28 cellular contexts compared by ENCODE assay signal in the genomic region with DNA sequence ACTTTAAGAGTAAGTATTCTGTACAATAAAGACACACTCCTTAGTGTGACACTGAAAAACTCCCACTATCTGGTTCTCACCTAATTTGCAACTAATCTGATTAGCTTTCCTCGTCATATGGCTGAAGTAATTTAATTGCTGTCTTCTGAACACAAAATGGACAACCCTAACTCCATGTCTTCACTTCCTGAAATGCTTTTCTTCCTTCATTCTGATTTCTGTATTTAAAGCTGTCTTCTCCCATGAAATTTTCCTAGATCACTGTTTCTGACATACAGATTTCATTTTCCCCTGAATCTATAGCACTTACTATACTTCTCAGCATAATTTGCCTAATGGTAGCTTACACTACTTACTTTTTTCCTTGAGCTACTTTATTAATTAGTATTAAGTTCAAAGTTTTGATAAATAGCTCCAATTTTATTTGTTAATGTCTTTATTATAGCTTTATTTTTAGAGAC. TPM values are rescaled to one million over a fixed set of nuclear protein-coding genes. Genes with fewer than 3 reads are reported as not detected.
DNase-seq lines count a peak whose midpoint lies in the region; ATAC-seq and TF ChIP-seq lines count a peak whose summit lies in the region.
"Had no signal": no experiment of that assay in that cellular context is flagged by ENCODE, and none has a peak within 500 bp of the region (broad histone marks: within the 10 kb centered on the region; RNA-seq: fewer than 3 reads in every experiment).

No MANE protein-coding gene starts in this region.

- peaks cover 6 to 56% (median 35%) of the 10 kb centered on the region in 11 experiments; a peak in 20 of 22 replicates for H3K36me3 ChIP-seq in BLaER1 treated with 17β-estradiol and CSF1 and Interleukin-3, amounts not matched to agents 10 nM and 100 nM
- no peaks in the 10 kb centered on the region for H3K36me3 ChIP-seq in Karpas-422 (ENCODE audit: insufficient read depth, low read length)
- H3K36me3 ChIP-seq in WERI-Rb-1, result no peaks in the 10 kb centered on the region
- H3K36me3 ChIP-seq in neutrophil, result no peaks in the 10 kb centered on the region
- peaks cover 0 to 2% of the 10 kb centered on the region in 2 experiments for H3K36me3 ChIP-seq in mesenchymal stem cell (ENCODE audit: control insufficient read depth in 1 of 2, insufficient read depth in 2 of 2, low read depth in 1 of 2, low read length in 2 of 2)
- H3K36me3 ChIP-seq: ovary had no signal

- ATAC-seq in HG02759 (IDR thresholded peaks at IDR 0.05; ENCODE audit: unreplicated experiment), result no peak
- no peak for ATAC-seq in HG03457 (IDR thresholded peaks at IDR 0.05; ENCODE audit: unreplicated experiment)
- ATAC-seq: GM23338; left cardiac atrium; Right ventricle myocardium inferior; stimulated activated naive B cell treated with anti-CD40 and anti-IgM and Interleukin-4, amounts not matched to agents 10 μg/mL and 1 μg/mL and 100 μg/mL, for 72 hours had no signal

- TF ChIP-seq CTCF in WERI-Rb-1 (IDR thresholded peaks at IDR 0.05; ENCODE audit: low read depth, low read length), result no peak
- no peak for TF ChIP-seq CTCF in neutrophil (IDR thresholded peaks at IDR 0.05)

- no peak overlapping the region for H4K8ac ChIP-seq in mesenchymal stem cell (ENCODE audit: low read length)

- H3K18ac ChIP-seq in mesenchymal stem cell (ENCODE audit: low read depth in 1 of 2, low read length in 2 of 2), result no peak overlapping the region

- H3K79me2 ChIP-seq in Karpas-422 (ENCODE audit: low read length), result peaks cover 91% of the 10 kb centered on the region

- peak overlapping the region in 3 of 10 experiments; percentile 32 to 89 (median 82); a peak in 4 of 20 replicates for H3K4me3 ChIP-seq in BLaER1 treated with 17β-estradiol and CSF1 and Interleukin-3, amounts not matched to agents 10 nM and 100 nM
- H3K4me3 ChIP-seq in Karpas-422 (ENCODE audit: low read length) (no peak overlapping the region), WERI-Rb-1 (ENCODE audit: low read depth, low read length) (no peak overlapping the region), neutrophil (ENCODE audit: low read depth in 1 of 2, low read length in 1 of 2) (peak overlapping the region; percentile 78 to 92), mesenchymal stem cell (ENCODE audit: insufficient read depth in 1 of 2, low read depth in 1 of 2, low read length in 2 of 2) (no peak overlapping the region)
- H3K4me3 ChIP-seq: GM23338, ovary had no signal

- peaks cover 0 to 42% (median 28%) of the 10 kb centered on the region in 11 experiments; a peak in 17 of 22 replicates for H3K9me3 ChIP-seq in BLaER1 treated with 17β-estradiol and CSF1 and Interleukin-3, amounts not matched to agents 10 nM and 100 nM (replicated peaks in 1 of 11)
- H3K9me3 ChIP-seq in Karpas-422 (ENCODE audit: low read length), result no peaks in the 10 kb centered on the region
- H3K9me3 ChIP-seq in WERI-Rb-1 (ENCODE audit: severe bottlenecking), result no peaks in the 10 kb centered on the region
- H3K9me3 ChIP-seq in neutrophil, result no peaks in the 10 kb centered on the region
- H3K9me3 ChIP-seq in mesenchymal stem cell (ENCODE audit: control insufficient read depth, low read length), result no peaks in the 10 kb centered on the region
- H3K9me3 ChIP-seq: ovary had no signal

- no peak overlapping the region for H2BK15ac ChIP-seq in mesenchymal stem cell (ENCODE audit: low read depth, poor library complexity, severe bottlenecking)

- no peak for DNase-seq in Karpas-422
- DNase-seq in WERI-Rb-1, result no peak
- DNase-seq in NCI-H1092 (lab: John Stamatoyannopoulos, UW), result no peak
- no peak for DNase-seq in mesenchymal stem cell
- DNase-seq: activated CD4-positive, alpha-beta memory T cell treated with anti-CD3 and anti-CD28 coated beads for 36 hours; activated CD4-positive, CD25-positive, alpha-beta regulatory T cell; activated CD8-positive, alpha-beta memory T cell treated with anti-CD3 and anti-CD28 coated beads, Interleukin-2, amount 50 U/mL, for 48 hours; activated effector memory CD4-positive, alpha-beta T cell treated with Interleukin-2 at 50 U/mL for 16 hours; effector CD8-positive, alpha-beta T cell; erythroblast; foreskin fibroblast; HFFc6; KBM-7; left cardiac atrium; naive B cell; NCI-H187 treated with DMSO at 0.1 percent for 48 hours; NCI-H2227 treated with DMSO at 0.1 percent for 48 hours; NCI-H69; ovary; stimulated activated CD4-positive, alpha-beta T cell treated with anti-CD3 and anti-CD28 coated beads, Interleukin-2, amount 100 ng/mL, for 48 hours; stimulated activated naive B cell treated with anti-CD40 and anti-IgM and Interleukin-4, amounts not matched to agents 10 μg/mL and 1 μg/mL and 100 μg/mL, for 72 hours; T1000 had no signal

- H3K14ac ChIP-seq in mesenchymal stem cell (ENCODE audit: low read length in 2 of 2), result no peak overlapping the region

- peaks cover 37 to 64% (median 58%) of the 10 kb centered on the region in 10 experiments for H3K4me1 ChIP-seq in BLaER1 treated with 17β-estradiol and CSF1 and Interleukin-3, amounts not matched to agents 10 nM and 100 nM
- H3K4me1 ChIP-seq in Karpas-422 (ENCODE audit: low read length) (peaks cover 54% of the 10 kb centered on the region), neutrophil (ENCODE audit: control insufficient read depth in 1 of 2, insufficient read depth in 1 of 2, low read depth in 1 of 2, low read length in 1 of 2) (peaks cover 95 to 100% of the 10 kb centered on the region in 2 experiments), mesenchymal stem cell (ENCODE audit: control insufficient read depth, insufficient read depth, low read depth, low read length) (peaks cover 2% of the 10 kb centered on the region)

- H3K27ac ChIP-seq in BLaER1 treated with 17β-estradiol and CSF1 and Interleukin-3, amounts not matched to agents 10 nM and 100 nM, result peak overlapping the region; percentile 81 to 93 (median 88); a peak in 21 of 22 replicates
- peak overlapping the region; percentile 89 for H3K27ac ChIP-seq in Karpas-422 (ENCODE audit: low read length)
- peak overlapping the region; percentile 10 for H3K27ac ChIP-seq in WERI-Rb-1
- peak overlapping the region; percentile 93 for H3K27ac ChIP-seq in neutrophil
- no peak overlapping the region for H3K27ac ChIP-seq in mesenchymal stem cell (ENCODE audit: low read length, poor library complexity, severe bottlenecking)
- H3K27ac ChIP-seq: ovary had no signal

- H3K9ac ChIP-seq in BLaER1 treated with 17β-estradiol and CSF1 and Interleukin-3, amounts not matched to agents 10 nM and 100 nM, result peak overlapping the region in 8 of 11 experiments; percentile 55 to 93 (median 86); a peak in 9 of 22 replicates
- H3K9ac ChIP-seq in Karpas-422 (ENCODE audit: low read length) (no peak overlapping the region), mesenchymal stem cell (ENCODE audit: low read length) (no peak overlapping the region)

- no peak overlapping the region for H2BK12ac ChIP-seq in mesenchymal stem cell (ENCODE audit: low read length in 2 of 2)

- no peaks in the 10 kb centered on the region; a peak in 1 of 22 replicates for H4K20me1 ChIP-seq in BLaER1 treated with 17β-estradiol and CSF1 and Interleukin-3, amounts not matched to agents 10 nM and 100 nM
- H4K20me1 ChIP-seq in Karpas-422 (ENCODE audit: insufficient read depth, low read depth, low read length), result no peaks in the 10 kb centered on the region

- H3K4ac ChIP-seq in mesenchymal stem cell (ENCODE audit: low read depth in 1 of 2, low read length in 2 of 2), result no peak overlapping the region

- H4K91ac ChIP-seq in mesenchymal stem cell (ENCODE audit: low read length), result no peak overlapping the region

- WGBS in mesenchymal stem cell, result 98% methylated on average over 1 of the region's 1 CpG

- no peaks in the 10 kb centered on the region for H3K27me3 ChIP-seq in BLaER1 treated with 17β-estradiol and CSF1 and Interleukin-3, amounts not matched to agents 10 nM and 100 nM
- H3K27me3 ChIP-seq in Karpas-422 (ENCODE audit: low read length) (no peaks in the 10 kb centered on the region), WERI-Rb-1 (ENCODE audit: insufficient read depth, low read depth, severe bottlenecking) (no peaks in the 10 kb centered on the region), neutrophil (no peaks in the 10 kb centered on the region), mesenchymal stem cell (ENCODE audit: control insufficient read depth in 1 of 2, insufficient read depth in 1 of 2, low read length in 2 of 2) (no peaks in the 10 kb centered on the region)
- H3K27me3 ChIP-seq: ovary had no signal

- H2AFZ ChIP-seq in Karpas-422 (ENCODE audit: low read length) (no peak overlapping the region), mesenchymal stem cell (ENCODE audit: low read depth, low read length) (no peak overlapping the region)
- H2AFZ ChIP-seq: GM23338 had no signal

- H2BK120ac ChIP-seq in mesenchymal stem cell (ENCODE audit: low read depth, low read length), result no peak overlapping the region

- no peaks in the 10 kb centered on the region for H3K9me2 ChIP-seq in Karpas-422 (replicated peaks; ENCODE audit: insufficient read depth, low read length)

- no peak overlapping the region for H2AK5ac ChIP-seq in mesenchymal stem cell (ENCODE audit: low read length, severe bottlenecking)

- peak overlapping the region; percentile 40 to 93 (median 85); a peak in 20 of 22 replicates for H3K4me2 ChIP-seq in BLaER1 treated with 17β-estradiol and CSF1 and Interleukin-3, amounts not matched to agents 10 nM and 100 nM
- H3K4me2 ChIP-seq in Karpas-422 (ENCODE audit: low read depth, low read length, poor library complexity, severe bottlenecking) (no peak overlapping the region), mesenchymal stem cell (ENCODE audit: low read length, poor library complexity, severe bottlenecking) (no peak overlapping the region)
- H3K4me2 ChIP-seq: GM23338 had no signal

- H3K23ac ChIP-seq in mesenchymal stem cell (ENCODE audit: low read length in 2 of 2), result no peak overlapping the region

- peaks cover 15% of the 10 kb centered on the region for H3K79me1 ChIP-seq in mesenchymal stem cell (replicated peaks; ENCODE audit: low read length, poor library complexity, severe bottlenecking)

- H2BK5ac ChIP-seq in mesenchymal stem cell (ENCODE audit: low read depth, low read length, poor library complexity, severe bottlenecking), result no peak overlapping the region

RNA-seq across cellular contexts. Expression of a gene that starts 6.3 kb away (rescaled TPM):
- 51.9 and 68.3 TPM in 2 replicates for total RNA-seq in Karpas-422 (2014; rRNA removed; shearing (Covaris generic); ENCODE audit: low replicate concordance)
- polyA plus RNA-seq in mesenchymal stem cell (2013, experiment 1 of 2), result 131 TPM
- polyA plus RNA-seq in mesenchymal stem cell (2013, experiment 2 of 2), result 137 TPM

RNA-seq across cellular contexts. Expression of a gene that starts 6.5 kb away (rescaled TPM):
- 6.9 and 12.4 TPM in 2 replicates for total RNA-seq in Karpas-422 (2014; rRNA removed; shearing (Covaris generic); ENCODE audit: low replicate concordance)
- polyA plus RNA-seq in mesenchymal stem cell (2013, experiment 1 of 2), result 16.7 TPM
- polyA plus RNA-seq in mesenchymal stem cell (2013, experiment 2 of 2), result 15.2 TPM

Comparison
In these comparisons a context has a peak if more than half of its experiments do, and no peak if none do; other contexts are left out.
1. H3K4me2 ChIP-seq: peak in BLaER1 treated with 17β-estradiol and CSF1 and Interleukin-3, amounts not matched to agents 10 nM and 100 nM (11 of 11); none in Karpas-422 (single experiment) and mesenchymal stem cell (single experiment).
2. H3K4me3 ChIP-seq: peak in neutrophil (2 of 2); none in Karpas-422 (single experiment), WERI-Rb-1 (single experiment) and mesenchymal stem cell (0 of 2).
3. H3K9ac ChIP-seq: peak in BLaER1 treated with 17β-estradiol and CSF1 and Interleukin-3, amounts not matched to agents 10 nM and 100 nM (8 of 11); none in Karpas-422 (single experiment) and mesenchymal stem cell (single experiment).